In the genomic region with DNA sequence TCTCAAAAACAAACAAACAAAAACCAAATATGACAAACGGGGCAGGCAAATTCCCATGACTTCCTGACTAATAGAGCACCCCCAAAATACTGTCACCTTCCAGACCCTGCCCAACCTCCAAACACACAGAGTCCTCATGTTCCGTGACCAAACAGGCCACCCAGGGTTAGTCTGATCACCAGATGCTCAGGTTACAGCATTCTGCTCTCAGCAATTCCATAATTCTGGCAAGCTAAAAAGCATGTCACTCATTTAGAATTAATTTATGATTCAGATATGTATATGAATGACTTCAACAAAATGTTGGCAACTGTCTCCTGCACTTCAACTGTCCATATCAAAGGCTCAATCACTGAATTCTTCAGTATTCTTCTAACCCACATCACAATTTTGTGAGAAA, we compare ENCODE assay signal across 20 cellular contexts. TPM values are rescaled to one million over a fixed set of nuclear protein-coding genes. Genes with fewer than 3 reads are reported as not detected.
A peak's percentile ranks its signal among the peaks of the same experiment; 100 is the strongest.
DNase-seq lines count a peak whose midpoint lies in the region; FAIRE-seq and TF ChIP-seq lines count a peak whose summit lies in the region.
"Had no signal": no experiment of that assay in that cellular context is flagged by ENCODE, and none has a peak within 500 bp of the region (broad histone marks: within the 10 kb centered on the region; RNA-seq: fewer than 3 reads in every experiment).

No MANE protein-coding gene starts in this region.

- no peak overlapping the region for H3K27ac Mint-ChIP-seq in HFFc6
- H3K27ac Mint-ChIP-seq: B cell; CD4-positive, alpha-beta memory T cell; GM23338 had no signal

- TF ChIP-seq RAD21 in Ishikawa (IDR thresholded peaks at IDR 0.05; ENCODE audit: low read depth), result no peak

- no peaks in the 10 kb centered on the region for H3K9me3 Mint-ChIP-seq in HFFc6
- H3K9me3 Mint-ChIP-seq: GM23338 had no signal

- H3K4me3 Mint-ChIP-seq in HFFc6, result no peak overlapping the region
- H3K4me3 Mint-ChIP-seq: B cell; CD4-positive, alpha-beta memory T cell; GM23338 had no signal

- peak; percentile 46 for DNase-seq in NCI-H2107 treated with DMSO at 0.1 percent for 48 hours (lab: John Stamatoyannopoulos, UW; ENCODE audit: unreplicated experiment)
- DNase-seq in NCI-H2107 (lab: John Stamatoyannopoulos, UW), result no peak
- peak; percentile 13 for DNase-seq in H7
- no peak for DNase-seq in bronchial epithelial cell (ENCODE audit: low read depth)
- DNase-seq in GM13977 (ENCODE audit: low spot score), result no peak
- DNase-seq in activated CD4-positive, CD25-positive, alpha-beta regulatory T cell treated with anti-CD3 and anti-CD28 coated beads, Interleukin-2, amount 50 U/mL, for 72 hours, result no peak
- DNase-seq in HFFc6, result no peak
- DNase-seq: C1 segment of cervical spinal cord; Calu3; CD4-positive, alpha-beta memory T cell; COR-L47; DND-41 had no signal

- H3K36me3 Mint-ChIP-seq in HFFc6 (ENCODE audit: low read depth), result no peaks in the 10 kb centered on the region

- peak; percentile 62; the same call in 1 of the 2 replicates for TF ChIP-seq EP300 in Ishikawa (IDR thresholded peaks at IDR 0.05; ENCODE audit: borderline replicate concordance)

- FAIRE-seq in bronchial epithelial cell (lab: Jason Lieb, UNC), result peak; percentile 23
- FAIRE-seq: A204.1, G401.6, GM12892, GM19239 had no signal

- in situ Hi-C loops in GM13977 (cut with MboI; ENCODE audit: low pct_unique_long_range_greater_than_20kb, low sequenced_read_pairs, unreplicated experiment), result loop anchor here (25.0 kb wide), 1 partner anchor 318 kb away; no protein-coding TSS in a partner anchor

- no peaks in the 10 kb centered on the region for H3K36me3 ChIP-seq in H7 (replicated peaks; ENCODE audit: control insufficient read depth, insufficient read depth, low read length)
- no peaks in the 10 kb centered on the region for H3K36me3 ChIP-seq in bronchial epithelial cell (ENCODE audit: control insufficient read depth, insufficient read depth, low read length)
- H3K36me3 ChIP-seq: HAP-1 had no signal

- TF ChIP-seq CTCF in bronchial epithelial cell (IDR thresholded peaks at IDR 0.05; ENCODE audit: insufficient read depth, low read length, severe bottlenecking), result no peak
- no peak for TF ChIP-seq CTCF in GM13977 (IDR thresholded peaks at IDR 0.05; ENCODE audit: extremely low read depth, insufficient read depth, missing control alignments)
- no peak for TF ChIP-seq CTCF in HFFc6 (IDR thresholded peaks at IDR 0.05)

- H3K27me3 Mint-ChIP-seq in HFFc6 (ENCODE audit: insufficient read depth), result peaks cover 27% of the 10 kb centered on the region

- no peaks in the 10 kb centered on the region for H3K4me1 Mint-ChIP-seq in HFFc6 (ENCODE audit: low read depth)
- H3K4me1 Mint-ChIP-seq: B cell had no signal

- H3K27me3 ChIP-seq in H7 (ENCODE audit: control insufficient read depth, insufficient read depth, low read length) (no peaks in the 10 kb centered on the region), bronchial epithelial cell (ENCODE audit: control insufficient read depth, insufficient read depth, low read length) (no peaks in the 10 kb centered on the region)

- H3K4me3 ChIP-seq in H7 (ENCODE audit: insufficient read depth, low read depth, low read length) (no peak overlapping the region), bronchial epithelial cell (ENCODE audit: low read depth, low read length) (no peak overlapping the region)
- H3K4me3 ChIP-seq: GM23338, HAP-1 had no signal

TF ChIP-seq in Ishikawa, 13 proteins besides CTCF, POLR2A, EP300 and RAD21:
- TF ChIP-seq, protein P1, sequence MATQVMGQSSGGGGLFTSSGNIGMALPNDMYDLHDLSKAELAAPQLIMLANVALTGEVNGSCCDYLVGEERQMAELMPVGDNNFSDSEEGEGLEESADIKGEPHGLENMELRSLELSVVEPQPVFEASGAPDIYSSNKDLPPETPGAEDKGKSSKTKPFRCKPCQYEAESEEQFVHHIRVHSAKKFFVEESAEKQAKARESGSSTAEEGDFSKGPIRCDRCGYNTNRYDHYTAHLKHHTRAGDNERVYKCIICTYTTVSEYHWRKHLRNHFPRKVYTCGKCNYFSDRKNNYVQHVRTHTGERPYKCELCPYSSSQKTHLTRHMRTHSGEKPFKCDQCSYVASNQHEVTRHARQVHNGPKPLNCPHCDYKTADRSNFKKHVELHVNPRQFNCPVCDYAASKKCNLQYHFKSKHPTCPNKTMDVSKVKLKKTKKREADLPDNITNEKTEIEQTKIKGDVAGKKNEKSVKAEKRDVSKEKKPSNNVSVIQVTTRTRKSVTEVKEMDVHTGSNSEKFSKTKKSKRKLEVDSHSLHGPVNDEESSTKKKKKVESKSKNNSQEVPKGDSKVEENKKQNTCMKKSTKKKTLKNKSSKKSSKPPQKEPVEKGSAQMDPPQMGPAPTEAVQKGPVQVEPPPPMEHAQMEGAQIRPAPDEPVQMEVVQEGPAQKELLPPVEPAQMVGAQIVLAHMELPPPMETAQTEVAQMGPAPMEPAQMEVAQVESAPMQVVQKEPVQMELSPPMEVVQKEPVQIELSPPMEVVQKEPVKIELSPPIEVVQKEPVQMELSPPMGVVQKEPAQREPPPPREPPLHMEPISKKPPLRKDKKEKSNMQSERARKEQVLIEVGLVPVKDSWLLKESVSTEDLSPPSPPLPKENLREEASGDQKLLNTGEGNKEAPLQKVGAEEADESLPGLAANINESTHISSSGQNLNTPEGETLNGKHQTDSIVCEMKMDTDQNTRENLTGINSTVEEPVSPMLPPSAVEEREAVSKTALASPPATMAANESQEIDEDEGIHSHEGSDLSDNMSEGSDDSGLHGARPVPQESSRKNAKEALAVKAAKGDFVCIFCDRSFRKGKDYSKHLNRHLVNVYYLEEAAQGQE (IDR thresholded peaks at IDR 0.05; ENCODE audit: low read depth), result no peak
- no peak for TF ChIP-seq CREB1 (IDR thresholded peaks at IDR 0.05; ENCODE audit: low read depth)
- peak; percentile 51; the same call in 1 of the 2 replicates for TF ChIP-seq NFIC (IDR thresholded peaks at IDR 0.05)
- TF ChIP-seq, protein P2, sequence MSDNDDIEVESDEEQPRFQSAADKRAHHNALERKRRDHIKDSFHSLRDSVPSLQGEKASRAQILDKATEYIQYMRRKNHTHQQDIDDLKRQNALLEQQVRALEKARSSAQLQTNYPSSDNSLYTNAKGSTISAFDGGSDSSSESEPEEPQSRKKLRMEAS (IDR thresholded peaks at IDR 0.05), result no peak
- TF ChIP-seq TEAD4 (IDR thresholded peaks at IDR 0.05), result peak; percentile 24
- TF ChIP-seq EGR1 (IDR thresholded peaks at IDR 0.05), result no peak
- TF ChIP-seq FOXM1 (IDR thresholded peaks at IDR 0.05; ENCODE audit: borderline replicate concordance, low read depth), result no peak

RNA-seq across cellular contexts. Expression of a gene that starts 52.4 kb away (rescaled TPM):
- total RNA-seq in H7 (2014; rRNA removed; shearing (Covaris generic)), result 45.9 and 51.4 TPM in 2 replicates
- not detected in 2 replicates for total RNA-seq in bronchial epithelial cell
- not detected for total RNA-seq in HFFc6 (2021; fragmentation: NEBNext Ultra II Directional; extraction: Animal tissue kit (Norgen Biotek cat#: 25700))
- total RNA-seq: B cell; CD4-positive, alpha-beta memory T cell had no signal

Comparison
In these comparisons a context has a peak if more than half of its experiments do, and no peak if none do; other contexts are left out.
1. DNase-seq: peak in NCI-H2107 treated with DMSO at 0.1 percent for 48 hours (single experiment) and H7 (single experiment); none in NCI-H2107 (single experiment), bronchial epithelial cell (single experiment), GM13977 (single experiment), activated CD4-positive, CD25-positive, alpha-beta regulatory T cell treated with anti-CD3 and anti-CD28 coated beads, Interleukin-2, amount 50 U/mL, for 72 hours (single experiment) and HFFc6 (single experiment).
2. RNA of a gene that starts 52.4 kb away (total RNA-seq): 45.9 to 51.4 TPM in H7; not detected in bronchial epithelial cell and not detected in HFFc6; every median in the first group is over 10 times any median in the second.